In the genomic region with DNA sequence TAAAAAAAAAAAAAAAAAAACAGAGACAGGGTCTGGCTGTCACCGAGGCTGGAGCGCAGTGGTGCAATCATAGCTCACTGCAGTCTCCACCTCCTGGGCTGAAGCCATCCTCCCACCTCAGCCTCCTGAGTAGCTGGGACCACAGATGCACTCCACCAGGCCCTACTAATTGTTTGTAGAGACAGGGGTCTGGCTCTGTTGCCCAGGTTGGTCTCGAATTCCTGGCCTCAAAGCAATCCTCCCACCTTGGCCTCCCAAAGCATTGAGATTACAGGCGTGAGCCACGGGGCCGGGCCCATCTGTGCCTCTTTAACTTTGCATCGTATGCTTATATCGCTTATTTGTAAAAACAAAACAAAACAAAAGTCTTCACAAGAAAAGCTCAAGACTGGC, we compare ENCODE assay signal across 8 cellular contexts. TPM values are rescaled to one million over a fixed set of nuclear protein-coding genes. Genes with fewer than 3 reads are reported as not detected.
DNase-seq lines count a peak whose midpoint lies in the region; ATAC-seq and TF ChIP-seq lines count a peak whose summit lies in the region.

No MANE protein-coding gene starts in this region.

- H3K4me3 ChIP-seq in HFF-Myc (replicated peaks; ENCODE audit: low read depth, low read length) (peak overlapping the region; percentile 50), fibroblast of lung (replicated peaks in 1 of 4; ENCODE audit: control extremely low read depth in 1 of 4, insufficient read depth in 1 of 4, low read depth in 3 of 4, low read length in 4 of 4) (peak overlapping the region; percentile 40 to 94 (median 72))

- H2AFZ ChIP-seq in fibroblast of lung (ENCODE audit: low read length): no peak overlapping the region

- peaks cover 1% of the 10 kb centered on the region for H3K36me3 ChIP-seq in fibroblast of lung (ENCODE audit: control insufficient read depth, insufficient read depth, low read length)

- H3K4me2 ChIP-seq in fibroblast of lung (ENCODE audit: extremely low read depth, insufficient read depth, low read length): peak overlapping the region; percentile 98

- H4K20me1 ChIP-seq in fibroblast of lung (ENCODE audit: control insufficient read depth, extremely low read depth, insufficient read depth, low read length): no peaks in the 10 kb centered on the region

- H3K9me3 ChIP-seq in fibroblast of lung (ENCODE audit: control insufficient read depth, insufficient read depth, low read depth, low read length): no peaks in the 10 kb centered on the region

- H3K4me1 ChIP-seq in fibroblast of lung (ENCODE audit: control insufficient read depth, extremely low read depth, insufficient read depth, low read length): peaks cover 13% of the 10 kb centered on the region

- ATAC-seq in sciatic nerve: peak; percentile 23
- ATAC-seq in GM21529 (IDR thresholded peaks at IDR 0.05; ENCODE audit: unreplicated experiment): no peak
- ATAC-seq in HG03097 (IDR thresholded peaks at IDR 0.05; ENCODE audit: low FRiP score, unreplicated experiment): no peak
- no peak for ATAC-seq in omental fat pad (ENCODE audit: low FRiP score)

- TF ChIP-seq CTCF in HFF-Myc (IDR thresholded peaks at IDR 0.05; ENCODE audit: low read depth, low read length, missing control alignments) (no peak), fibroblast of lung (conservative IDR thresholded peaks at IDR 0.05 in 1 of 2, IDR thresholded peaks at IDR 0.05 in 1 of 2; ENCODE audit: low read depth in 1 of 2, low read length in 2 of 2) (no peak), omental fat pad (IDR thresholded peaks at IDR 0.05) (no peak)

- no peak for DNase-seq in HFF-Myc (ENCODE audit: extremely low read depth, low read depth)
- peak; percentile 27 to 44 for DNase-seq in activated CD4-positive, alpha-beta T cell treated with anti-CD3 and anti-CD28 coated beads, Interleukin-2, amount 50 U/mL, for 48 hours
- DNase-seq in fibroblast of lung (ENCODE audit: low read depth in 2 of 2): no peak
- DNase-seq in sciatic nerve (ENCODE audit: low spot score): no peak
- no peak for DNase-seq in SKM-1 treated with dmso at 0.1 percent for 144 hours (lab: John Stamatoyannopoulos, UW; ENCODE audit: unreplicated experiment)
- no peak for DNase-seq in omental fat pad (ENCODE audit: low spot score)

- intact Hi-C loops in sciatic nerve (cut with DNase I): no loop called here

- H3K79me2 ChIP-seq in fibroblast of lung (ENCODE audit: control insufficient read depth, insufficient read depth, low read length): peaks cover 46% of the 10 kb centered on the region

- no peaks in the 10 kb centered on the region for H3K27me3 ChIP-seq in fibroblast of lung (ENCODE audit: control insufficient read depth, insufficient read depth, low read length)

- peak overlapping the region; percentile 40 for H3K9ac ChIP-seq in fibroblast of lung (ENCODE audit: insufficient read depth, low read length)

- peak overlapping the region; percentile 87 for H3K27ac ChIP-seq in fibroblast of lung (ENCODE audit: insufficient read depth, low read length)

RNA-seq across cellular contexts. Expression of a gene that starts 3.1 kb away (rescaled TPM):
- total RNA-seq in fibroblast of lung: 33.6 and 45.2 TPM in 2 replicates
- 29.5 and 37.2 TPM in 2 replicates for polyA plus RNA-seq in fibroblast of lung
- polyA plus RNA-seq in fibroblast of lung (2012): 32.7 and 40.7 TPM in 2 replicates
- polyA minus RNA-seq in fibroblast of lung (ENCODE audit: low replicate concordance): 103 and 170 TPM in 2 replicates
- total RNA-seq in sciatic nerve: 55.9 TPM
- total RNA-seq in omental fat pad: 10 to 100 TPM; 36.1 to 54.9 (median 48.2) TPM

Comparison
In these comparisons a context has a peak if more than half of its experiments do, and no peak if none do; other contexts are left out.
1. DNase-seq: peak in activated CD4-positive, alpha-beta T cell treated with anti-CD3 and anti-CD28 coated beads, Interleukin-2, amount 50 U/mL, for 48 hours (2 of 2); none in HFF-Myc (single experiment), fibroblast of lung (0 of 2), sciatic nerve (single experiment), SKM-1 treated with dmso at 0.1 percent for 144 hours (single experiment) and omental fat pad (single experiment).